In the genomic region with DNA sequence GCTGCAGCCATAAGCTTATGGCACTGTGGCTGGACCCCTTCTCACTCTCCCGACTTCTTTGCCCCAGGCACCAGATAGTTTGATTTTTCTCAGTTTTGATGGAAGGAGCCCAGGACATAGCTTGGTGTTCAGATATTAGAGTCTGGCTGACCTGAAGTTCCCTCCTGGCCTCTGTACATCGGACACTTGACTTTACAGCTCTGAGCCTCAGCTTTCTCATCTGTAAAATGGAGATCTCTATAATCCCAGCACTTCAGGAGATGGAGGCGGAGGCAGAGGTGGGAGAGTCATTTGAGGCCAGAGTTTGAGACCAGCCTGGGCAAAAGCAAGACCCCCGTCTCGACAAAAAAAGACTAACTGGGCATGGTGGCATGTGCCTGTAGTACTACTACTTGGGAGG, we compare ENCODE assay signal across 8 cellular contexts. TPM values are rescaled to one million over a fixed set of nuclear protein-coding genes. Genes with fewer than 3 reads are reported as not detected.
DNase-seq lines count a peak whose midpoint lies in the region; ATAC-seq and TF ChIP-seq lines count a peak whose summit lies in the region.

No MANE protein-coding gene starts in this region.

- 0 out of 2 replicates have a peak, but pooled peaks cover 10% of the 10 kb centered on the region for H3K79me2 ChIP-seq in SK-N-SH (ENCODE audit: insufficient read depth)

- H3K9me3 Mint-ChIP-seq in activated T-helper 17 cell treated with anti-CD3 and anti-CD28 coated beads, Interleukin-2, amount 50 U/mL, for 72 hours, result no peaks in the 10 kb centered on the region

- H2AFZ ChIP-seq in SK-N-SH (ENCODE audit: low read depth), result peak overlapping the region; percentile 91; the same call in 1 of the 2 replicates

- WGBS in SK-N-SH (ENCODE audit: low lambda C conversion rate), result 87% methylated on average over 5 of the region's 5 CpGs

- H3K9ac ChIP-seq in SK-N-SH (0 out of 2 replicates have a peak overlapping the region, but pooled peaks have one; percentile 75), iPS-20b (ENCODE audit: low read depth, low read length) (peak overlapping the region; percentile 62), stomach smooth muscle (ENCODE audit: low read length in 2 of 2) (peak overlapping the region; percentile 70 to 82)

- no peaks in the 10 kb centered on the region for H4K20me1 ChIP-seq in SK-N-SH (ENCODE audit: insufficient read depth)

- DNase-seq in SK-N-SH (no peak), COLO668 (lab: John Stamatoyannopoulos, UW; ENCODE audit: unreplicated experiment) (no peak), NCI-H446 (lab: John Stamatoyannopoulos, UW) (no peak), NCI-H146 treated with DMSO at 0.1 percent for 48 hours (lab: John Stamatoyannopoulos, UW; ENCODE audit: unreplicated experiment) (no peak)

- peak overlapping the region; percentile 83 for H3K4me2 ChIP-seq in SK-N-SH

- peaks cover 24% of the 10 kb centered on the region for H3K36me3 Mint-ChIP-seq in activated T-helper 17 cell treated with anti-CD3 and anti-CD28 coated beads, Interleukin-2, amount 50 U/mL, for 72 hours (ENCODE audit: low read depth)

- H3K4me1 ChIP-seq in SK-N-SH (ENCODE audit: control insufficient read depth in 1 of 2, insufficient read depth in 2 of 2, low read depth in 1 of 2, low read length in 1 of 2) (peaks cover 0 to 9% of the 10 kb centered on the region in 2 experiments; a peak in 1 of 4 replicates), iPS-20b (ENCODE audit: insufficient read depth, low read length) (no peaks in the 10 kb centered on the region; the same call in 1 of the 2 replicates), stomach smooth muscle (ENCODE audit: control insufficient read depth, insufficient read depth, low read length) (peaks cover 16% of the 10 kb centered on the region)

- no peak for ATAC-seq in SK-N-SH treated with all-trans-retinoic acid at 6 μM for 48 hours
- no peak for ATAC-seq in activated T-helper 17 cell treated with anti-CD3 and anti-CD28 coated beads, Interleukin-2, amount 50 U/mL, for 72 hours (replicated peaks)

- H3K27ac ChIP-seq in SK-N-SH (ENCODE audit: low read depth in 2 of 2, low read length in 1 of 2), result no peak overlapping the region
- H3K27ac ChIP-seq in iPS-20b (ENCODE audit: low read length), result no peak overlapping the region
- H3K27ac ChIP-seq in stomach smooth muscle (ENCODE audit: low read length), result no peak overlapping the region

- H3K4me3 Mint-ChIP-seq in activated T-helper 17 cell treated with anti-CD3 and anti-CD28 coated beads, Interleukin-2, amount 50 U/mL, for 72 hours, result peak overlapping the region; percentile 88

- H3K27me3 Mint-ChIP-seq in activated T-helper 17 cell treated with anti-CD3 and anti-CD28 coated beads, Interleukin-2, amount 50 U/mL, for 72 hours, result no peaks in the 10 kb centered on the region

- H3K9me3 ChIP-seq in SK-N-SH (no peaks in the 10 kb centered on the region), iPS-20b (ENCODE audit: insufficient read depth, low read depth, low read length) (no peaks in the 10 kb centered on the region), stomach smooth muscle (ENCODE audit: control insufficient read depth in 2 of 2, low read length in 2 of 2) (no peaks in the 10 kb centered on the region)

- no peaks in the 10 kb centered on the region for H3K27me3 ChIP-seq in SK-N-SH (ENCODE audit: insufficient read depth)
- peaks cover 12% of the 10 kb centered on the region for H3K27me3 ChIP-seq in iPS-20b (ENCODE audit: insufficient read depth, low read length)
- H3K27me3 ChIP-seq in stomach smooth muscle (ENCODE audit: control insufficient read depth in 1 of 2, insufficient read depth in 2 of 2, low read length in 2 of 2), result no peaks in the 10 kb centered on the region

- peaks cover 6% of the 10 kb centered on the region for H3F3A ChIP-seq in SK-N-SH (replicated peaks; ENCODE audit: insufficient read depth)

- no peak for TF ChIP-seq RAD21 in SK-N-SH (IDR thresholded peaks at IDR 0.05; ENCODE audit: low read length)

- H3K36me3 ChIP-seq in SK-N-SH (replicated peaks in 1 of 2; ENCODE audit: control insufficient read depth in 1 of 2, insufficient read depth in 2 of 2, low read length in 1 of 2) (peaks cover 0 to 2% of the 10 kb centered on the region in 2 experiments), iPS-20b (ENCODE audit: insufficient read depth, low read depth, low read length) (peaks cover 16% of the 10 kb centered on the region; the same call in 1 of the 2 replicates), stomach smooth muscle (ENCODE audit: control insufficient read depth in 2 of 2, insufficient read depth in 2 of 2, low read length in 2 of 2) (peaks cover 0 to 4% of the 10 kb centered on the region in 2 donors)

- H3K4me3 ChIP-seq in SK-N-SH (ENCODE audit: low read depth in 2 of 2, low read length in 1 of 2) (peak overlapping the region; percentile 65 to 79), iPS-20b (ENCODE audit: low read length) (peak overlapping the region; percentile 80), stomach smooth muscle (ENCODE audit: low read length in 2 of 2) (peak overlapping the region; percentile 57 to 81)

- H3K27ac Mint-ChIP-seq in activated T-helper 17 cell treated with anti-CD3 and anti-CD28 coated beads, Interleukin-2, amount 50 U/mL, for 72 hours, result peak overlapping the region; percentile 62

- no peak for TF ChIP-seq EP300 in SK-N-SH (IDR thresholded peaks at IDR 0.05; ENCODE audit: borderline replicate concordance in 1 of 2, low read depth in 1 of 2, low read length in 1 of 2)

- CTCF ChIA-PET in SK-N-SH (lab: Yijun Ruan, JAX), result interaction anchor here (0.9 to 2.3 kb wide), 7 partner anchors 14 to 167 kb away, joined by 3 to 6 read pairs (median 3); a partner anchor contains a TSS

- no peaks in the 10 kb centered on the region for H3K9me2 ChIP-seq in SK-N-SH

- TF ChIP-seq CTCF in SK-N-SH (IDR thresholded peaks at IDR 0.05), result no peak

- H3K4me1 Mint-ChIP-seq in activated T-helper 17 cell treated with anti-CD3 and anti-CD28 coated beads, Interleukin-2, amount 50 U/mL, for 72 hours, result peaks cover 6% of the 10 kb centered on the region

- POLR2A ChIA-PET in SK-N-SH (lab: Yijun Ruan, JAX), result no interaction called here

TF ChIP-seq in SK-N-SH, 30 proteins besides CTCF, POLR2A, EP300 and RAD21 (continues in another document):
- TF ChIP-seq YY1 (IDR thresholded peaks at IDR 0.05; ENCODE audit: low read depth) (no peak), CHD2 (IDR thresholded peaks at IDR 0.05; ENCODE audit: low read length, partially characterized antibody) (no peak), NFIC (IDR thresholded peaks at IDR 0.05; ENCODE audit: borderline replicate concordance) (no peak), RXRA (IDR thresholded peaks at IDR 0.05; ENCODE audit: borderline replicate concordance, low read depth) (no peak), RFX5 (IDR thresholded peaks at IDR 0.05; ENCODE audit: low read length) (no peak)
- TF ChIP-seq, protein P1, sequence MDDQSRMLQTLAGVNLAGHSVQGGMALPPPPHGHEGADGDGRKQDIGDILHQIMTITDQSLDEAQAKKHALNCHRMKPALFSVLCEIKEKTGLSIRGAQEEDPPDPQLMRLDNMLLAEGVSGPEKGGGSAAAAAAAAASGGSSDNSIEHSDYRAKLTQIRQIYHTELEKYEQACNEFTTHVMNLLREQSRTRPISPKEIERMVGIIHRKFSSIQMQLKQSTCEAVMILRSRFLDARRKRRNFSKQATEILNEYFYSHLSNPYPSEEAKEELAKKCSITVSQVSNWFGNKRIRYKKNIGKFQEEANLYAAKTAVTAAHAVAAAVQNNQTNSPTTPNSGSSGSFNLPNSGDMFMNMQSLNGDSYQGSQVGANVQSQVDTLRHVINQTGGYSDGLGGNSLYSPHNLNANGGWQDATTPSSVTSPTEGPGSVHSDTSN (IDR thresholded peaks at IDR 0.05), result no peak

TF ChIP-seq in SK-N-SH treated with all-trans-retinoic acid at 6 μM for 48 hours, 23 proteins besides CTCF, POLR2A, EP300 and RAD21:
- TF ChIP-seq ARNTL (CRISPR knock-in tag; IDR thresholded peaks at IDR 0.05; ENCODE audit: borderline replicate concordance, low read depth), result no peak

RNA-seq across cellular contexts. Expression of a gene that starts 0.9 kb away (rescaled TPM):
- polyA plus RNA-seq in SK-N-SH (2012; rRNA removed), result 18.7 and 24.2 TPM in 2 replicates
- polyA plus RNA-seq in SK-N-SH (2012; cell fraction: cytosol; rRNA removed), result 8.1 and 13.2 TPM in 2 replicates
- polyA plus RNA-seq in SK-N-SH (2012; cell fraction: nucleus; rRNA removed), result 97.6 and 109 TPM in 2 replicates
- 10 to 100 TPM; 34.6 to 35.4 TPM for total RNA-seq in activated T-helper 17 cell treated with anti-CD3 and anti-CD28 coated beads, Interleukin-2, amount 50 U/mL, for 72 hours

RNA-seq across cellular contexts. Expression of a gene that starts 1.0 kb away (rescaled TPM):
- 1.5 and 1.8 TPM in 2 replicates for polyA plus RNA-seq in SK-N-SH (2012; rRNA removed)
- 0.51 and 0.89 TPM in 2 replicates for polyA plus RNA-seq in SK-N-SH (2012; cell fraction: cytosol; rRNA removed)
- 5.1 and 5.3 TPM in 2 replicates for polyA plus RNA-seq in SK-N-SH (2012; cell fraction: nucleus; rRNA removed)
- 10 to 100 TPM in 1 of 2 donors, 1 to 10 TPM in 1; 4.8 to 12.5 TPM for total RNA-seq in activated T-helper 17 cell treated with anti-CD3 and anti-CD28 coated beads, Interleukin-2, amount 50 U/mL, for 72 hours

RNA-seq across cellular contexts. Expression of a gene that starts 30.0 kb away (rescaled TPM):
- 0.53 and 0.57 TPM in 2 replicates for polyA plus RNA-seq in SK-N-SH (2012; rRNA removed)
- 0.63 and 0.71 TPM in 2 replicates for polyA plus RNA-seq in SK-N-SH (2012; cell fraction: cytosol; rRNA removed)
- 1.7 and 4.4 TPM in 2 replicates for polyA plus RNA-seq in SK-N-SH (2012; cell fraction: nucleus; rRNA removed)
- total RNA-seq in activated T-helper 17 cell treated with anti-CD3 and anti-CD28 coated beads, Interleukin-2, amount 50 U/mL, for 72 hours, result 1 to 10 TPM; 1.2 to 3.6 TPM

RNA-seq across cellular contexts. Expression of a gene that starts 31.3 kb away (rescaled TPM):
- polyA plus RNA-seq in SK-N-SH (2012; rRNA removed), result 4.2 and 7.5 TPM in 2 replicates
- polyA plus RNA-seq in SK-N-SH (2012; cell fraction: cytosol; rRNA removed), result 5.1 and 7.2 TPM in 2 replicates
- polyA plus RNA-seq in SK-N-SH (2012; cell fraction: nucleus; rRNA removed), result 11.8 and 14.5 TPM in 2 replicates
- 1 to 10 TPM in 1 of 2 donors, under 1 TPM in 1; 0.90 to 1.0 TPM for total RNA-seq in activated T-helper 17 cell treated with anti-CD3 and anti-CD28 coated beads, Interleukin-2, amount 50 U/mL, for 72 hours

RNA-seq across cellular contexts. Expression of a gene that starts 45.4 kb away (rescaled TPM):
- 36.7 and 55.6 TPM in 2 replicates for polyA plus RNA-seq in SK-N-SH (2012; rRNA removed)
- polyA plus RNA-seq in SK-N-SH (2012; cell fraction: cytosol; rRNA removed), result 12.5 and 21.6 TPM in 2 replicates
- 239 and 253 TPM in 2 replicates for polyA plus RNA-seq in SK-N-SH (2012; cell fraction: nucleus; rRNA removed)
- 10 to 100 TPM; 60.9 to 67.7 TPM for total RNA-seq in activated T-helper 17 cell treated with anti-CD3 and anti-CD28 coated beads, Interleukin-2, amount 50 U/mL, for 72 hours
